22 cellular contexts compared by ENCODE assay signal in the genomic region with DNA sequence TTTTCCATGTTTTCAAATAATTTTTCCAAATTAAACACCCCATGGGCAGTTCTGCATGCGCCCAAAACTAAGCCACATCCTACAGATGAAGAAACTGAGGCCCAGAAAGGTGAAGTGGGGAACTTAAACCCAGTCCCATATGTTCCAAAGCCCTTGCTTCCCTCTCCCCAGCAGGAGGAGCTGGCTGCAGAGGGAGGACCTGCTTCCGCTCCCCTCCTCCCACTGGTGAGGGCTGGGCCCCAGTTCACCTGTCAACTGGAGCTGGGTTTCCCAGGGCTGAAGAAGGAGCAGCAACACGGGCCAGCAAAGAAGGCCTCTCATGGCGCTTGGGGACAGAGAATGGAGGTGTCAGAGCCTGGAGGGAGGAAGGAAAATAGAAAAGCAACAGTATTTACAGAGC. TPM values are rescaled to one million over a fixed set of nuclear protein-coding genes. Genes with fewer than 3 reads are reported as not detected.
DNase-seq lines count a peak whose midpoint lies in the region; ATAC-seq and TF ChIP-seq lines count a peak whose summit lies in the region.
"Had no signal": no experiment of that assay in that cellular context is flagged by ENCODE, and none has a peak within 500 bp of the region (broad histone marks: within the 10 kb centered on the region; RNA-seq: fewer than 3 reads in every experiment).

No MANE protein-coding gene starts in this region.

- H3K9ac ChIP-seq in HCT116 (ENCODE audit: low read length): no peak overlapping the region

- H3K27me3 ChIP-seq in HCT116 (ENCODE audit: insufficient read depth, low read length) (no peaks in the 10 kb centered on the region), brain microvascular endothelial cell (replicated peaks) (no peaks in the 10 kb centered on the region), kidney epithelial cell (ENCODE audit: control insufficient read depth, insufficient read depth, low read length) (peaks cover 35% of the 10 kb centered on the region)
- H3K27me3 ChIP-seq: SJSA1 had no signal

- H2AFZ ChIP-seq in HCT116 (ENCODE audit: low read depth, low read length, poor library complexity, severe bottlenecking): no peak overlapping the region
- H2AFZ ChIP-seq: PC-9 had no signal

- H3K4me3 ChIP-seq in HCT116 (replicated peaks in 1 of 2; ENCODE audit: low read depth in 1 of 2, low read length in 2 of 2) (no peak overlapping the region), brain microvascular endothelial cell (ENCODE audit: low read depth, low read length) (no peak overlapping the region), kidney epithelial cell (ENCODE audit: low read depth, low read length) (no peak overlapping the region)
- H3K4me3 ChIP-seq: PC-9, SJSA1 had no signal

- RAD21 ChIA-PET in HCT116 (lab: Charles Lee; ENCODE audit: low non-redundant PET in 1 of 2, low total read pairs in 2 of 2, uncharacterized antibody in 2 of 2, unreplicated experiment in 2 of 2): no interaction called here

- ATAC-seq in HCT116: peak; percentile 34

- no peaks in the 10 kb centered on the region for H4K20me1 ChIP-seq in HCT116 (ENCODE audit: insufficient read depth)

- no peaks in the 10 kb centered on the region for H3K79me2 ChIP-seq in HCT116 (ENCODE audit: insufficient read depth, low read length)

- H3K9me3 Mint-ChIP-seq in Calu3 (ENCODE audit: low read depth, unreplicated experiment): no peaks in the 10 kb centered on the region
- no peaks in the 10 kb centered on the region for H3K9me3 Mint-ChIP-seq in activated naive CD4-positive, alpha-beta T cell treated with anti-CD3 and anti-CD28 coated beads for 36 hours

- POLR2A ChIA-PET in HCT116 (lab: Charles Lee): interaction anchor here (0.6 kb wide), 1 partner anchor 293 kb away, joined by 4 read pairs; no protein-coding TSS in a partner anchor

- CTCF ChIA-PET in Calu3 (lab: Charles Lee): interaction anchor here (0.6 to 1.4 kb wide), 3 partner anchors 11 to 833 kb away, joined by 3 to 11 read pairs (median 4); no protein-coding TSS in a partner anchor
- CTCF ChIA-PET in HCT116 (lab: Charles Lee): interaction anchor here (0.6 to 1.3 kb wide), 8 partner anchors 11 to 1138 kb away, joined by 3 to 7 read pairs (median 4); no protein-coding TSS in a partner anchor
- CTCF ChIA-PET in activated naive CD4-positive, alpha-beta T cell treated with anti-CD3 and anti-CD28 coated beads for 36 hours (lab: Charles Lee): interaction anchor here (5.9 kb wide), 1 partner anchor 13 kb away, joined by 87 read pairs; no protein-coding TSS in a partner anchor

- TF ChIP-seq POLR2A in HCT116 (IDR thresholded peaks at IDR 0.05; ENCODE audit: borderline replicate concordance, extremely low read depth, insufficient read depth, insufficient read length): no peak

- TF ChIP-seq CTCF in Calu3 (IDR thresholded peaks at IDR 0.05; ENCODE audit: unreplicated experiment): peak; percentile 31
- peak in 2 of 3 experiments; percentile 17 to 32; a peak in 2 of 6 replicates for TF ChIP-seq CTCF in HCT116 (IDR thresholded peaks at IDR 0.05 in 2 of 3, conservative IDR thresholded peaks at IDR 0.05 in 1 of 3; ENCODE audit: borderline replicate concordance in 1 of 3, insufficient read depth in 1 of 3, low read depth in 2 of 3, low read length in 2 of 3)
- TF ChIP-seq CTCF in brain microvascular endothelial cell (IDR thresholded peaks at IDR 0.05; ENCODE audit: low read depth, low read length, missing control alignments): peak; percentile 37
- TF ChIP-seq CTCF in kidney epithelial cell (IDR thresholded peaks at IDR 0.05; ENCODE audit: insufficient read depth, low read length, poor library complexity, severe bottlenecking): peak; percentile 12
- no peak for TF ChIP-seq CTCF in GM13976 (IDR thresholded peaks at IDR 0.05; ENCODE audit: borderline replicate concordance, control extremely low read depth, extremely low read depth, insufficient read depth, missing control alignments)

- H3K4me1 ChIP-seq in HCT116 (ENCODE audit: control insufficient read depth in 1 of 2, insufficient read depth in 2 of 2, low read length in 2 of 2): peaks cover 4 to 20% of the 10 kb centered on the region in 2 experiments; a peak in 3 of 4 replicates

- in situ Hi-C loops in brain microvascular endothelial cell (cut with HindIII; ENCODE audit: low pct_ligation_motif_present, low sequenced_read_pairs): no loop called here
- in situ Hi-C loops in GM13976 (cut with MboI; ENCODE audit: low sequenced_read_pairs, unreplicated experiment): no loop called here

- intact Hi-C loops in Calu3 (cut with micrococcal nuclease; ENCODE audit: unreplicated experiment) (no loop called here), HCT116 (cut with micrococcal nuclease) (no loop called here)
- intact Hi-C loops in activated naive CD4-positive, alpha-beta T cell treated with anti-CD3 and anti-CD28 coated beads for 36 hours (cut with micrococcal nuclease): no loop called here

- H3K4me3 Mint-ChIP-seq in Calu3 (ENCODE audit: low read depth, unreplicated experiment): no peak overlapping the region
- no peak overlapping the region for H3K4me3 Mint-ChIP-seq in activated naive CD4-positive, alpha-beta T cell treated with anti-CD3 and anti-CD28 coated beads for 36 hours
- H3K4me3 Mint-ChIP-seq: CD4-positive, CD25-positive, alpha-beta regulatory T cell; IgD-negative memory B cell had no signal

- H3K27ac Mint-ChIP-seq in Calu3 (ENCODE audit: unreplicated experiment): no peak overlapping the region
- H3K27ac Mint-ChIP-seq in activated naive CD4-positive, alpha-beta T cell treated with anti-CD3 and anti-CD28 coated beads for 36 hours: no peak overlapping the region
- H3K27ac Mint-ChIP-seq: CD4-positive, CD25-positive, alpha-beta regulatory T cell had no signal

- no peak overlapping the region for H3K4me2 ChIP-seq in HCT116 (ENCODE audit: low read length)
- H3K4me2 ChIP-seq: PC-9 had no signal

- H3K27me3 Mint-ChIP-seq in Calu3 (ENCODE audit: unreplicated experiment): peaks cover 68% of the 10 kb centered on the region
- peaks cover 40% of the 10 kb centered on the region for H3K27me3 Mint-ChIP-seq in activated naive CD4-positive, alpha-beta T cell treated with anti-CD3 and anti-CD28 coated beads for 36 hours (ENCODE audit: low read depth)

- no peak for DNase-seq in Calu3
- DNase-seq in HCT116 (ENCODE audit: low read depth, low spot score): no peak
- no peak for DNase-seq in brain microvascular endothelial cell
- DNase-seq in kidney epithelial cell (ENCODE audit: low read depth): no peak
- DNase-seq in GDM1 (lab: John Stamatoyannopoulos, UW): no peak
- no peak for DNase-seq in activated naive CD4-positive, alpha-beta T cell treated with anti-CD3 and anti-CD28 coated beads for 36 hours
- DNase-seq in T-helper 9 cell: no peak
- DNase-seq in GM13976 (ENCODE audit: low spot score): no peak
- DNase-seq: CD4-positive, CD25-positive, alpha-beta regulatory T cell; DMS79 treated with DMSO at 0.1 percent for 48 hours; NCI-H1105 treated with DMSO at 0.1 percent for 48 hours; NCI-H187; NCI-H2171; NCI-H446 treated with DMSO at 0.1 percent for 48 hours; NCI-H82; PC-9 had no signal

- BruUV-seq in Calu3 (replicated peaks; lab: Mats Ljungman, UMichigan): no TSS peak
- no TSS peak for BruUV-seq in HCT116 (replicated peaks; lab: Mats Ljungman, UMichigan)

- H3K4me1 Mint-ChIP-seq in Calu3 (ENCODE audit: low read depth, unreplicated experiment): no peaks in the 10 kb centered on the region
- peaks cover 17% of the 10 kb centered on the region for H3K4me1 Mint-ChIP-seq in activated naive CD4-positive, alpha-beta T cell treated with anti-CD3 and anti-CD28 coated beads for 36 hours (ENCODE audit: low read depth)
- H3K4me1 Mint-ChIP-seq: IgD-negative memory B cell had no signal

- H3K36me3 ChIP-seq in HCT116 (ENCODE audit: control insufficient read depth in 1 of 2, insufficient read depth in 2 of 2, low read length in 2 of 2) (no peaks in the 10 kb centered on the region), brain microvascular endothelial cell (replicated peaks) (no peaks in the 10 kb centered on the region), kidney epithelial cell (ENCODE audit: control insufficient read depth, insufficient read depth, low read length) (no peaks in the 10 kb centered on the region)
- H3K36me3 ChIP-seq: SJSA1 had no signal

- H3K9me3 ChIP-seq in HCT116 (ENCODE audit: control insufficient read depth in 1 of 2, insufficient read depth in 1 of 2, low read depth in 1 of 2, low read length in 2 of 2): no peaks in the 10 kb centered on the region
- H3K9me3 ChIP-seq: SJSA1 had no signal

- H3K9me2 ChIP-seq in HCT116 (ENCODE audit: insufficient read depth): no peaks in the 10 kb centered on the region

- H3K36me3 Mint-ChIP-seq in Calu3 (ENCODE audit: insufficient read depth, unreplicated experiment): no peaks in the 10 kb centered on the region
- no peaks in the 10 kb centered on the region for H3K36me3 Mint-ChIP-seq in activated naive CD4-positive, alpha-beta T cell treated with anti-CD3 and anti-CD28 coated beads for 36 hours (ENCODE audit: low read depth)

- H3K27ac ChIP-seq in HCT116 (ENCODE audit: low read depth, low read length) (no peak overlapping the region), brain microvascular endothelial cell (no peak overlapping the region)
- H3K27ac ChIP-seq: PC-9, SJSA1 had no signal

- TF ChIP-seq RAD21 in HCT116 (IDR thresholded peaks at IDR 0.05; ENCODE audit: low read depth): no peak

RNA-seq across cellular contexts. Expression of a gene that starts 1.4 kb away (rescaled TPM):
- total RNA-seq in Calu3 (2022): not detected in 2 replicates
- not detected for total RNA-seq in HCT116 (2021; ENCODE audit: unreplicated experiment)
- polyA plus RNA-seq in HCT116 (2012): 0.05 and 0.08 TPM in 2 replicates
- total RNA-seq in kidney epithelial cell: not detected in 2 replicates
- total RNA-seq in activated naive CD4-positive, alpha-beta T cell treated with anti-CD3 and anti-CD28 coated beads for 36 hours: not detected
- total RNA-seq: A673; CD4-positive, CD25-positive, alpha-beta regulatory T cell; G401; HT1080; LHCN-M2; PC-9; SJSA1 had no signal
- polyA plus RNA-seq: CD4-positive, CD25-positive, alpha-beta regulatory T cell; IgD-negative memory B cell had no signal

RNA-seq across cellular contexts. Expression of a gene that starts 2.8 kb away (rescaled TPM):
- 0.17 and 0.29 TPM in 2 replicates for total RNA-seq in Calu3 (2022)
- 0.64 TPM for total RNA-seq in HCT116 (2021; ENCODE audit: unreplicated experiment)
- polyA plus RNA-seq in HCT116 (2012): 0.61 and 0.62 TPM in 2 replicates
- not detected in 2 replicates for total RNA-seq in kidney epithelial cell
- total RNA-seq in activated naive CD4-positive, alpha-beta T cell treated with anti-CD3 and anti-CD28 coated beads for 36 hours: 1 to 10 TPM; 1.0 to 1.5 TPM
- total RNA-seq: CD4-positive, CD25-positive, alpha-beta regulatory T cell; G401; HT1080; SJSA1 had no signal
- polyA plus RNA-seq: IgD-negative memory B cell had no signal

RNA-seq across cellular contexts. Expression of a gene that starts 43.0 kb away (rescaled TPM):
- total RNA-seq in Calu3 (2022) (238 and 256 TPM in 2 replicates), HCT116 (2021; ENCODE audit: unreplicated experiment) (100 TPM), kidney epithelial cell (155 and 175 TPM in 2 replicates)
- polyA plus RNA-seq in HCT116 (2012): 115 and 117 TPM in 2 replicates
- 10 to 100 TPM; 28.4 to 31.4 TPM for total RNA-seq in activated naive CD4-positive, alpha-beta T cell treated with anti-CD3 and anti-CD28 coated beads for 36 hours
- polyA plus RNA-seq: IgD-negative memory B cell had no signal

RNA-seq across cellular contexts. Expression of a gene that starts 50.9 kb away (rescaled TPM):
- total RNA-seq in Calu3 (2022): 270 and 446 TPM in 2 replicates
- 5.4 TPM for total RNA-seq in HCT116 (2021; ENCODE audit: unreplicated experiment)
- polyA plus RNA-seq in HCT116 (2012): 24.2 and 27.3 TPM in 2 replicates
- total RNA-seq in kidney epithelial cell: 88.0 and 99.5 TPM in 2 replicates
- total RNA-seq in activated naive CD4-positive, alpha-beta T cell treated with anti-CD3 and anti-CD28 coated beads for 36 hours: not detected
- total RNA-seq: A673; CD4-positive, CD25-positive, alpha-beta regulatory T cell; G401; HT1080; LHCN-M2; SJSA1 had no signal
- polyA plus RNA-seq: CD4-positive, CD25-positive, alpha-beta regulatory T cell; IgD-negative memory B cell had no signal

RNA-seq across cellular contexts. Expression of a gene that starts 57.7 kb away (rescaled TPM):
- total RNA-seq in Calu3 (2022) (42.1 and 45.5 TPM in 2 replicates), HCT116 (2021; ENCODE audit: unreplicated experiment) (20.5 TPM), kidney epithelial cell (54.3 and 55.2 TPM in 2 replicates)
- 21.2 and 26.3 TPM in 2 replicates for polyA plus RNA-seq in HCT116 (2012)
- 10 to 100 TPM; 24.0 to 26.0 TPM for total RNA-seq in activated naive CD4-positive, alpha-beta T cell treated with anti-CD3 and anti-CD28 coated beads for 36 hours
